Comparison of ENCODE assay signal across 18 cellular contexts in genomic region chr13:25247345-25247744, GRCh38.
"Had no signal": no experiment of that assay in that cellular context is flagged by ENCODE, and none has a peak within 500 bp of the region (broad histone marks: within the 10 kb centered on the region; RNA-seq: fewer than 3 reads in every experiment).

No MANE protein-coding gene starts in this region.

- H3K27me3 Mint-ChIP-seq: activated naive CD8-positive, alpha-beta T cell treated with anti-CD3 and anti-CD28 coated beads, Interleukin-2, amount 10 ng/mL, durations not matched to agents 7 days and 5 days; dendritic cell treated with granulocyte-macrophage colony-stimulating factor and Interleukin-4, amounts not matched to agents 40 ng/mL and 50 ng/mL, for 4 days; stimulated activated memory B cell treated with anti-CD40 and anti-IgM and Interleukin-4, amounts not matched to agents 10 μg/mL and 1 μg/mL and 100 μg/mL, for 72 hours had no signal

- H3K4me3 ChIP-seq: lower lobe of right lung, neural progenitor cell, pancreas had no signal

- H3K27ac ChIP-seq: brain microvascular endothelial cell, lower lobe of right lung, neural progenitor cell, pancreas had no signal

- H3K4me1 Mint-ChIP-seq: activated naive CD8-positive, alpha-beta T cell treated with anti-CD3 and anti-CD28 coated beads, Interleukin-2, amount 10 ng/mL, durations not matched to agents 7 days and 5 days had no signal

- H3K36me3 ChIP-seq: neural progenitor cell had no signal

- H3K9me3 Mint-ChIP-seq: activated T-helper 1 cell treated with anti-CD3 and anti-CD28 coated beads, Interleukin-12 subunit alpha, Interleukin-12 subunit beta, Interleukin-2, Interleukin-4 antibody, amounts not matched to agents 30 ng/mL and 10 ng/mL and 1 ng/mL, durations not matched to agents 14 hours and 24 hours and 36 hours; neural progenitor cell; stimulated activated memory B cell treated with anti-CD40 and anti-IgM and Interleukin-4, amounts not matched to agents 10 μg/mL and 1 μg/mL and 100 μg/mL, for 72 hours had no signal

- H3K9me3 ChIP-seq: lower lobe of right lung, pancreas had no signal

- H3K4me3 Mint-ChIP-seq: activated naive CD8-positive, alpha-beta T cell treated with anti-CD3 and anti-CD28 coated beads, Interleukin-2, amount 10 ng/mL, durations not matched to agents 7 days and 5 days; activated T-helper 1 cell treated with anti-CD3 and anti-CD28 coated beads, Interleukin-12 subunit alpha, Interleukin-12 subunit beta, Interleukin-2, Interleukin-4 antibody, amounts not matched to agents 30 ng/mL and 10 ng/mL and 1 ng/mL, durations not matched to agents 14 hours and 24 hours and 36 hours; dendritic cell treated with granulocyte-macrophage colony-stimulating factor and Interleukin-4, amounts not matched to agents 40 ng/mL and 50 ng/mL, for 4 days; neural progenitor cell; stimulated activated memory B cell treated with anti-CD40 and anti-IgM and Interleukin-4, amounts not matched to agents 10 μg/mL and 1 μg/mL and 100 μg/mL, for 72 hours had no signal

- H3K9ac ChIP-seq: neural progenitor cell had no signal

- DNase-seq: activated CD4-positive, alpha-beta T cell treated with anti-CD3 and anti-CD28 coated beads, Interleukin-2, amount 50 U/mL, for 1 hour; activated naive CD8-positive, alpha-beta T cell treated with anti-CD3 and anti-CD28 coated beads, Interleukin-2, amount 10 ng/mL, durations not matched to agents 7 days and 5 days; anterior cingulate cortex; brain microvascular endothelial cell; effector memory CD4-positive, alpha-beta T cell; foreskin melanocyte; head of caudate nucleus; left colon; lower lobe of right lung; midbrain; pancreas; stimulated activated CD4-positive, alpha-beta T cell treated with anti-CD3 and anti-CD28 coated beads, Interleukin-2, amount 100 ng/mL, for 48 hours; T-helper 9 cell had no signal

- ATAC-seq: activated CD4-positive, CD25-positive, alpha-beta regulatory T cell treated with anti-CD3 and anti-CD28 coated beads, Interleukin-2, amount 50 U/mL, for 24 hours; left colon; pancreas; stimulated activated memory B cell treated with anti-CD40 and anti-IgM and Interleukin-4, amounts not matched to agents 10 μg/mL and 1 μg/mL and 100 μg/mL, for 72 hours had no signal

- H3K4me1 ChIP-seq: neural progenitor cell, pancreas had no signal

- H3K4me2 ChIP-seq: neural progenitor cell had no signal

- H2AFZ ChIP-seq: neural progenitor cell had no signal

- H3K27me3 ChIP-seq: brain microvascular endothelial cell, neural progenitor cell, pancreas had no signal

- H3K27ac Mint-ChIP-seq: activated naive CD8-positive, alpha-beta T cell treated with anti-CD3 and anti-CD28 coated beads, Interleukin-2, amount 10 ng/mL, durations not matched to agents 7 days and 5 days; activated T-helper 1 cell treated with anti-CD3 and anti-CD28 coated beads, Interleukin-12 subunit alpha, Interleukin-12 subunit beta, Interleukin-2, Interleukin-4 antibody, amounts not matched to agents 30 ng/mL and 10 ng/mL and 1 ng/mL, durations not matched to agents 14 hours and 24 hours and 36 hours; dendritic cell treated with granulocyte-macrophage colony-stimulating factor and Interleukin-4, amounts not matched to agents 40 ng/mL and 50 ng/mL, for 4 days; neural progenitor cell; stimulated activated memory B cell treated with anti-CD40 and anti-IgM and Interleukin-4, amounts not matched to agents 10 μg/mL and 1 μg/mL and 100 μg/mL, for 72 hours had no signal
